30 cellular contexts compared by ENCODE assay signal in genomic region chr1:32398401-32398800, GRCh38. TPM values are rescaled to one million over a fixed set of nuclear protein-coding genes. Genes with fewer than 3 reads are reported as not detected.
A peak's percentile ranks its signal among the peaks of the same experiment; 100 is the strongest.
DNase-seq lines count a peak whose midpoint lies in the region; ATAC-seq and TF ChIP-seq lines count a peak whose summit lies in the region.
"Had no signal": no experiment of that assay in that cellular context is flagged by ENCODE, and none has a peak within 500 bp of the region (broad histone marks: within the 10 kb centered on the region; RNA-seq: fewer than 3 reads in every experiment).

No MANE protein-coding gene starts in this region.

- H3K27me3 ChIP-seq in adipocyte (replicated peaks; ENCODE audit: control insufficient read depth, insufficient read depth, low read length): no peaks in the 10 kb centered on the region
- no peaks in the 10 kb centered on the region for H3K27me3 ChIP-seq in neural progenitor cell
- H3K27me3 ChIP-seq: hepatocyte, neutrophil, uterus had no signal

- ATAC-seq in GM19452 (IDR thresholded peaks at IDR 0.05; ENCODE audit: unreplicated experiment): no peak
- no peak for ATAC-seq in HG02763 (IDR thresholded peaks at IDR 0.05; ENCODE audit: unreplicated experiment)
- ATAC-seq: activated T-cell treated with anti-CD3 and anti-CD28 coated beads, Interleukin-2, amount 50 U/mL, for 4 hours; CD8-positive, alpha-beta T cell; HCT116; left lobe of liver; Panc1 had no signal

- no peaks in the 10 kb centered on the region for H3K27me3 Mint-ChIP-seq in neural progenitor cell (ENCODE audit: insufficient read depth, low read depth)
- H3K27me3 Mint-ChIP-seq: memory B cell; stimulated activated naive CD8-positive, alpha-beta T cell treated with anti-CD3 and anti-CD28 coated beads, Interleukin-15, Interleukin-2, amounts not matched to agents 100 ng/mL and 50 ng/mL, for 24 hours had no signal

- no peak overlapping the region for H3K4me3 Mint-ChIP-seq in neural progenitor cell
- H3K4me3 Mint-ChIP-seq: activated CD4-positive, alpha-beta T cell treated with anti-CD3 and anti-CD28 coated beads, Interleukin-2, amount 10 ng/mL, durations not matched to agents 7 days and 5 days; activated T-cell treated with anti-CD3 and anti-CD28 coated beads, Interleukin-2, amount 50 U/mL, for 4 hours; CD8-positive, alpha-beta T cell; memory B cell; stimulated activated naive CD8-positive, alpha-beta T cell treated with anti-CD3 and anti-CD28 coated beads, Interleukin-15, Interleukin-2, amounts not matched to agents 100 ng/mL and 50 ng/mL, for 24 hours had no signal

- H3K4me1 ChIP-seq in adipocyte (ENCODE audit: control insufficient read depth, insufficient read depth, low read length) (peaks cover 11% of the 10 kb centered on the region), neural progenitor cell (peaks cover 9% of the 10 kb centered on the region)

- H3K9ac ChIP-seq in adipocyte (ENCODE audit: low read length) (peak overlapping the region; percentile 50), neural progenitor cell (no peak overlapping the region)

- H3F3A ChIP-seq in neural progenitor cell (ENCODE audit: low read depth): peaks cover 18% of the 10 kb centered on the region

- H3K36me3 Mint-ChIP-seq in neural progenitor cell: peaks cover 4% of the 10 kb centered on the region

- no peak overlapping the region for H3K4me2 ChIP-seq in neural progenitor cell
- H3K4me2 ChIP-seq: hepatocyte had no signal

- H4K20me1 ChIP-seq in neural progenitor cell (ENCODE audit: low read depth): peaks cover 3% of the 10 kb centered on the region

- H3K9me3 ChIP-seq in adipocyte (ENCODE audit: control insufficient read depth, low read length): no peaks in the 10 kb centered on the region
- no peaks in the 10 kb centered on the region for H3K9me3 ChIP-seq in neural progenitor cell (ENCODE audit: low read depth)
- H3K9me3 ChIP-seq: neutrophil, uterus had no signal

- H3K4me3 ChIP-seq in adipocyte (ENCODE audit: low read length): no peak overlapping the region
- H3K4me3 ChIP-seq in fibroblast of the aortic adventitia (ENCODE audit: low read depth, low read length): no peak overlapping the region
- no peak overlapping the region for H3K4me3 ChIP-seq in neural progenitor cell
- H3K4me3 ChIP-seq: hepatocyte, uterus had no signal

- no peak overlapping the region for H2AFZ ChIP-seq in neural progenitor cell (replicated peaks)
- H2AFZ ChIP-seq: hepatocyte had no signal

- peak; percentile 51 for DNase-seq in EL
- no peak for DNase-seq in adipocyte (ENCODE audit: low read depth)
- peak; percentile 39 for DNase-seq in fibroblast of the aortic adventitia (ENCODE audit: low read depth)
- DNase-seq in neural progenitor cell (ENCODE audit: low spot score): no peak
- DNase-seq in activated CD4-positive, alpha-beta T cell treated with anti-CD3 and anti-CD28 coated beads for 1 hour: no peak
- DNase-seq in COLO668 (lab: John Stamatoyannopoulos, UW; ENCODE audit: unreplicated experiment): no peak
- DNase-seq: activated CD4-positive, alpha-beta T cell treated with anti-CD3 and anti-CD28 coated beads, Interleukin-2, amount 10 ng/mL, durations not matched to agents 7 days and 5 days; activated gamma-delta T cell treated with Interleukin-2 at 50 U/mL for 16 hours; activated T-cell treated with anti-CD3 and anti-CD28 coated beads, Interleukin-2, amount 50 U/mL, for 4 hours; CD8-positive, alpha-beta T cell; DMS 273 treated with DMSO at 0.1 percent for 48 hours; GF-D8; KG1; MV-4-11; NCI-H146; NCI-H526; SW 1271; T-helper 9 cell; uterus; WERI-Rb-1 had no signal

- H3K36me3 ChIP-seq in adipocyte (ENCODE audit: control insufficient read depth, insufficient read depth, low read length, severe bottlenecking) (no peaks in the 10 kb centered on the region), neural progenitor cell (no peaks in the 10 kb centered on the region)
- H3K36me3 ChIP-seq: neutrophil, uterus had no signal

- no peak overlapping the region for H3K27ac ChIP-seq in neural progenitor cell
- H3K27ac ChIP-seq: hepatocyte, neutrophil, uterus, WERI-Rb-1 had no signal

- H3K79me2 ChIP-seq in neural progenitor cell (ENCODE audit: low read depth): peaks cover 25% of the 10 kb centered on the region

- TF ChIP-seq CTCF in fibroblast of the aortic adventitia (IDR thresholded peaks at IDR 0.05; ENCODE audit: insufficient read depth, low read length) (no peak), neural progenitor cell (IDR thresholded peaks at IDR 0.05) (no peak)

- peaks cover 2% of the 10 kb centered on the region for H3K9me3 Mint-ChIP-seq in neural progenitor cell
- H3K9me3 Mint-ChIP-seq: activated CD4-positive, alpha-beta T cell treated with anti-CD3 and anti-CD28 coated beads, Interleukin-2, amount 10 ng/mL, durations not matched to agents 7 days and 5 days; activated T-cell treated with anti-CD3 and anti-CD28 coated beads, Interleukin-2, amount 50 U/mL, for 4 hours; CD8-positive, alpha-beta T cell; memory B cell; stimulated activated naive CD8-positive, alpha-beta T cell treated with anti-CD3 and anti-CD28 coated beads, Interleukin-15, Interleukin-2, amounts not matched to agents 100 ng/mL and 50 ng/mL, for 24 hours had no signal

- peaks cover 20% of the 10 kb centered on the region for H3K4me1 Mint-ChIP-seq in neural progenitor cell

- peak overlapping the region; percentile 7 for H3K27ac Mint-ChIP-seq in neural progenitor cell
- H3K27ac Mint-ChIP-seq: activated CD4-positive, alpha-beta T cell treated with anti-CD3 and anti-CD28 coated beads, Interleukin-2, amount 10 ng/mL, durations not matched to agents 7 days and 5 days; brain; CD8-positive, alpha-beta T cell; memory B cell; stimulated activated naive CD8-positive, alpha-beta T cell treated with anti-CD3 and anti-CD28 coated beads, Interleukin-15, Interleukin-2, amounts not matched to agents 100 ng/mL and 50 ng/mL, for 24 hours had no signal

RNA-seq across cellular contexts. Expression of gene BSDC1, which starts 4.2 kb away (rescaled TPM):
- 47.6 and 52.3 TPM in 2 replicates for total RNA-seq in fibroblast of the aortic adventitia (ENCODE audit: low replicate concordance)
- total RNA-seq in neural progenitor cell (ENCODE audit: low replicate concordance): 47.5 and 67.4 TPM in 2 replicates

RNA-seq across cellular contexts. Expression of gene TSSK3, which starts 36.1 kb away (rescaled TPM):
- total RNA-seq in fibroblast of the aortic adventitia (ENCODE audit: low replicate concordance): 1.2 and 2.3 TPM in 2 replicates
- total RNA-seq in neural progenitor cell (ENCODE audit: low replicate concordance): not detected in 2 replicates

RNA-seq across cellular contexts. Expression of gene FAM229A, which starts 36.1 kb away (rescaled TPM):
- total RNA-seq in fibroblast of the aortic adventitia (ENCODE audit: low replicate concordance): 1.6 and 1.7 TPM in 2 replicates
- 3.8 and 7.6 TPM in 2 replicates for total RNA-seq in neural progenitor cell (ENCODE audit: low replicate concordance)

Comparison
In these comparisons a context has a peak if more than half of its experiments do, and no peak if none do; other contexts are left out.
1. DNase-seq: peak in EL (single experiment) and fibroblast of the aortic adventitia (single experiment); none in adipocyte (single experiment), neural progenitor cell (single experiment), activated CD4-positive, alpha-beta T cell treated with anti-CD3 and anti-CD28 coated beads for 1 hour (single experiment) and COLO668 (single experiment).